ENCODE assay signal across 7 cellular contexts in genomic region chr12:55619352-55620138, GRCh38. TPM values are rescaled to one million over a fixed set of nuclear protein-coding genes. Genes with fewer than 3 reads are reported as not detected.
DNase-seq lines count a peak whose midpoint lies in the region; ATAC-seq and TF ChIP-seq lines count a peak whose summit lies in the region.

No MANE protein-coding gene starts in this region.

- in situ Hi-C loops in G401 (cut with HindIII; ENCODE audit: low sequenced_read_pairs): no loop called here

- H3K4me1 Mint-ChIP-seq in activated B cell treated with CpG ODN at 0.5 μM for 24 hours (no peaks in the 10 kb centered on the region), nephron progenitor cell (peaks cover 7% of the 10 kb centered on the region)

- no peaks in the 10 kb centered on the region for H4K20me1 ChIP-seq in fibroblast of lung (ENCODE audit: control insufficient read depth, extremely low read depth, insufficient read depth, low read length)

- no peaks in the 10 kb centered on the region for H3K79me2 ChIP-seq in fibroblast of lung (ENCODE audit: control insufficient read depth, insufficient read depth, low read length)

- H3K36me3 Mint-ChIP-seq in activated B cell treated with CpG ODN at 0.5 μM for 24 hours (ENCODE audit: low read depth): peaks cover 5% of the 10 kb centered on the region
- peaks cover 28% of the 10 kb centered on the region for H3K36me3 Mint-ChIP-seq in nephron progenitor cell (ENCODE audit: low read depth)

- no peak overlapping the region for H3K27ac ChIP-seq in fibroblast of lung (ENCODE audit: insufficient read depth, low read length)

- H3K36me3 ChIP-seq in fibroblast of lung (ENCODE audit: control insufficient read depth, insufficient read depth, low read length): no peaks in the 10 kb centered on the region

- H3K9ac ChIP-seq in fibroblast of lung (ENCODE audit: insufficient read depth, low read length): no peak overlapping the region

- POLR2A ChIA-PET in activated B cell treated with CpG ODN at 0.5 μM for 24 hours (lab: Charles Lee): no interaction called here

- H2AFZ ChIP-seq in fibroblast of lung (ENCODE audit: low read length): no peak overlapping the region

- intact Hi-C loops in activated B cell treated with CpG ODN at 0.5 μM for 24 hours (cut with micrococcal nuclease): loop anchor here (1.0 kb wide), 5 partner anchors 27 to 626 kb away; no protein-coding TSS in a partner anchor

- CTCF ChIA-PET in activated B cell treated with CpG ODN at 0.5 μM for 24 hours (lab: Charles Lee): interaction anchor here (0.6 to 5.5 kb wide), 10 partner anchors 9 to 437 kb away, joined by 3 to 49 read pairs (median 4); no protein-coding TSS in a partner anchor

- H3K27me3 Mint-ChIP-seq in activated B cell treated with CpG ODN at 0.5 μM for 24 hours (peaks cover 13% of the 10 kb centered on the region), nephron progenitor cell (ENCODE audit: low read depth, poor library complexity) (peaks cover 12% of the 10 kb centered on the region)

- DNase-seq in G401 (ENCODE audit: low spot score) (peak; percentile 67), GM20000 (ENCODE audit: low spot score) (peak; percentile 70), NCI-H446 treated with DMSO at 0.1 percent for 48 hours (lab: John Stamatoyannopoulos, UW) (peak; percentile 44), activated B cell treated with CpG ODN at 0.5 μM for 24 hours (no peak), fibroblast of lung (ENCODE audit: low read depth in 2 of 2) (peak; percentile 88 to 94), nephron progenitor cell (peak; percentile 60)

- H3K9me3 Mint-ChIP-seq in activated B cell treated with CpG ODN at 0.5 μM for 24 hours (peaks cover 19% of the 10 kb centered on the region), nephron progenitor cell (peaks cover 35% of the 10 kb centered on the region)

- H3K27ac Mint-ChIP-seq in activated B cell treated with CpG ODN at 0.5 μM for 24 hours (no peak overlapping the region), nephron progenitor cell (no peak overlapping the region)

- no peak overlapping the region for H3K4me2 ChIP-seq in fibroblast of lung (ENCODE audit: extremely low read depth, insufficient read depth, low read length)

- H3K4me1 ChIP-seq in fibroblast of lung (ENCODE audit: control insufficient read depth, extremely low read depth, insufficient read depth, low read length): no peaks in the 10 kb centered on the region

- H3K4me3 ChIP-seq in fibroblast of lung (replicated peaks in 1 of 4; ENCODE audit: control extremely low read depth in 1 of 4, insufficient read depth in 1 of 4, low read depth in 3 of 4, low read length in 4 of 4): no peak overlapping the region

- no peaks in the 10 kb centered on the region for H3K27me3 ChIP-seq in fibroblast of lung (ENCODE audit: control insufficient read depth, insufficient read depth, low read length)

- no peak overlapping the region for H3K4me3 Mint-ChIP-seq in activated B cell treated with CpG ODN at 0.5 μM for 24 hours
- no peak overlapping the region for H3K4me3 Mint-ChIP-seq in nephron progenitor cell

- ATAC-seq in HG03469 (IDR thresholded peaks at IDR 0.05; ENCODE audit: unreplicated experiment) (peak; percentile 73), activated B cell treated with CpG ODN at 0.5 μM for 24 hours (ENCODE audit: low read depth) (peak; percentile 87)

- TF ChIP-seq CTCF in GM20000 (IDR thresholded peaks at IDR 0.05; ENCODE audit: extremely low read depth, missing control alignments) (peak; percentile 24), activated B cell treated with CpG ODN at 0.5 μM for 24 hours (IDR thresholded peaks at IDR 0.05) (no peak), fibroblast of lung (conservative IDR thresholded peaks at IDR 0.05 in 1 of 2, IDR thresholded peaks at IDR 0.05 in 1 of 2; ENCODE audit: low read depth in 1 of 2, low read length in 2 of 2) (peak; percentile 70 to 72), nephron progenitor cell (IDR thresholded peaks at IDR 0.05) (peak; percentile 87)

- no peaks in the 10 kb centered on the region for H3K9me3 ChIP-seq in fibroblast of lung (ENCODE audit: control insufficient read depth, insufficient read depth, low read depth, low read length)

RNA-seq across cellular contexts. Expression of gene OR10P1, which starts 17.1 kb away (rescaled TPM):
- total RNA-seq in G401 (2014; rRNA removed; shearing (Covaris generic)): not detected in 2 replicates
- total RNA-seq in activated B cell treated with CpG ODN at 0.5 μM for 24 hours (not detected in 2 replicates), fibroblast of lung (not detected in 2 replicates)
- not detected in 2 replicates for polyA plus RNA-seq in fibroblast of lung
- polyA plus RNA-seq in fibroblast of lung (2012): not detected in 2 replicates
- polyA minus RNA-seq in fibroblast of lung (ENCODE audit: low replicate concordance): not detected in 2 replicates

RNA-seq across cellular contexts. Expression of gene OR2AP1, which starts 47.3 kb away (rescaled TPM):
- total RNA-seq in G401 (2014; rRNA removed; shearing (Covaris generic)): not detected in 2 replicates
- total RNA-seq in activated B cell treated with CpG ODN at 0.5 μM for 24 hours (0.32 TPM in 1 of 2 replicates, not detected in the other), fibroblast of lung (not detected in 2 replicates)
- polyA plus RNA-seq in fibroblast of lung: not detected in 2 replicates
- not detected in 2 replicates for polyA plus RNA-seq in fibroblast of lung (2012)
- polyA minus RNA-seq in fibroblast of lung (ENCODE audit: low replicate concordance): not detected in 2 replicates
